ENCODE assay signal across 11 cellular contexts in the genomic region with DNA sequence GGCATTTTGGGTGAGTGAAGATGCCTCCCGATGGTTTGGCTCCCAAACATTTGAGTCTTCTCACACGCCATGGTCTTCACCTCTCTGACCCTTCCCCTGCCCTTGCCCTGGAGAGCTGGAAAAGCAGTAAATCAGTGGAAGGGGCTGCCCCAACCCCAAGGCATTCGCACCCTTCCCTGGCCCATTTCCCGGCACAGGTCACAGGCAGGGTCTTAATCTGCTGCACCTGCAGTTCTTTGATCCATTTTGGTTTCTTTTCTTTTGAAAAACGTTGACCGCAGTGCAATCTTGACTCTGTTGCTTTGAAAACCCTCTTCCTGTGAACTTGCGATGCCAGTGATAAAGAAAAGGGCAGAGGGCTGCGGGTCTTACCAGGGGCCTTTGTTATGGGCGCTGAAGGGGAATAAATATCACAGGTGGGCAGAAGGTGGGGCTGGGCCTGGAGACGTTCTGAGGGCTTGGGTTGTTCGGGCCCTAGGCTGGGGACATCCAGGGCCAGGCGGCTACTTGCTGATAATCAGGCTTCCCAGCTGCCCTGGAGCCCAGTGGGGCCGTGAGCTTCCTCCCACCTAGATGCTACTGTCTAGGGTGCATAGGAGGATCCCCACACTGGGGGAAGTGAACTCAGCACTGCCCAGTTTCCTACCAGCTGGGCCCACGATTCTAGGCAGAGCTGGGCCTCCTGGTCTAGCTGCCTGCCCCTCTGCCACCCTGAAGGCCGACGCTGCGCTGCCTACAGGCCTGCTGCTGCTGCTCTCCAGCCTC. TPM values are rescaled to one million over a fixed set of nuclear protein-coding genes. Genes with fewer than 3 reads are reported as not detected.
DNase-seq lines count a peak whose midpoint lies in the region; ATAC-seq and TF ChIP-seq lines count a peak whose summit lies in the region.
"Had no signal": no experiment of that assay in that cellular context is flagged by ENCODE, and none has a peak within 500 bp of the region (broad histone marks: within the 10 kb centered on the region; RNA-seq: fewer than 3 reads in every experiment).

No MANE protein-coding gene starts in this region.

- H3K4me1 ChIP-seq in heart left ventricle, result peaks cover 0 to 35% (median 18%) of the 10 kb centered on the region in 12 donors

- DNase-seq in heart left ventricle, result peak in 2 of 5 donors; percentile 11
- no peak for DNase-seq in left ventricle myocardium superior
- peak; percentile 84 for DNase-seq in central memory CD4-positive, alpha-beta T cell
- peak; percentile 54 for DNase-seq in posterior vena cava (ENCODE audit: low spot score)
- no peak for DNase-seq in NCI-H187 treated with DMSO at 0.1 percent for 48 hours (lab: John Stamatoyannopoulos, UW)
- no peak for DNase-seq in A172 (ENCODE audit: low spot score)

- no peak for TF ChIP-seq POLR2A in heart left ventricle (IDR thresholded peaks at IDR 0.05)

- no peaks in the 10 kb centered on the region for H3K36me3 ChIP-seq in heart left ventricle

- no peak overlapping the region for H3K4me3 ChIP-seq in heart left ventricle

- no peaks in the 10 kb centered on the region for H3K9me3 ChIP-seq in heart left ventricle

- intact Hi-C loops in heart left ventricle (cut with DNase I), result loop anchor here in 1 of 10 donors (5.0 kb wide), 1 partner anchor 105 kb away; no protein-coding TSS in a partner anchor
- intact Hi-C loops in left ventricle myocardium superior (cut with micrococcal nuclease), result no loop called here
- intact Hi-C loops in posterior vena cava (cut with DNase I), result no loop called here

- TF ChIP-seq CTCF in heart left ventricle (IDR thresholded peaks at IDR 0.05), result no peak

- 87 to 94% (median 90%) methylated on average over 16 to 17 of the region's 17 CpGs for WGBS in heart left ventricle, 4 donors

- H3K27ac ChIP-seq in heart left ventricle, result peak overlapping the region in 7 of 12 donors; percentile 7 to 69 (median 50)

- no peaks in the 10 kb centered on the region for H3K27me3 ChIP-seq in heart left ventricle

- ATAC-seq in heart left ventricle (peak in 3 of 4 donors; percentile 15 to 38 (median 33)), left ventricle myocardium superior (no peak), HG03378 (IDR thresholded peaks at IDR 0.05; ENCODE audit: unreplicated experiment) (no peak), GM18870 (IDR thresholded peaks at IDR 0.05; ENCODE audit: unreplicated experiment) (no peak)

RNA-seq across cellular contexts. Expression of gene EPS8L3, which starts 38.6 kb away (rescaled TPM):
- total RNA-seq in heart left ventricle (under 1 TPM in 5 of 9 donors, not detected in 4; 0.25 to 0.75 (median 0.29) TPM), left ventricle myocardium superior (not detected), posterior vena cava (not detected)
- under 1 TPM in 1 of 2 donors, not detected in 1; 0.30 TPM for polyA plus RNA-seq in heart left ventricle
- not detected in 2 replicates for total RNA-seq in A172 (2014; rRNA removed; shearing (Covaris generic))
- total RNA-seq: fibroblast of villous mesenchyme, neural crest cell, urinary bladder had no signal

Comparison
In these comparisons a context has a peak if more than half of its experiments do, and no peak if none do; other contexts are left out.
1. ATAC-seq: peak in heart left ventricle (3 of 4); none in left ventricle myocardium superior (single experiment), HG03378 (single experiment) and GM18870 (single experiment).
2. DNase-seq: peak in central memory CD4-positive, alpha-beta T cell (single experiment) and posterior vena cava (single experiment); none in left ventricle myocardium superior (single experiment), NCI-H187 treated with DMSO at 0.1 percent for 48 hours (single experiment) and A172 (single experiment).